In the genomic region with DNA sequence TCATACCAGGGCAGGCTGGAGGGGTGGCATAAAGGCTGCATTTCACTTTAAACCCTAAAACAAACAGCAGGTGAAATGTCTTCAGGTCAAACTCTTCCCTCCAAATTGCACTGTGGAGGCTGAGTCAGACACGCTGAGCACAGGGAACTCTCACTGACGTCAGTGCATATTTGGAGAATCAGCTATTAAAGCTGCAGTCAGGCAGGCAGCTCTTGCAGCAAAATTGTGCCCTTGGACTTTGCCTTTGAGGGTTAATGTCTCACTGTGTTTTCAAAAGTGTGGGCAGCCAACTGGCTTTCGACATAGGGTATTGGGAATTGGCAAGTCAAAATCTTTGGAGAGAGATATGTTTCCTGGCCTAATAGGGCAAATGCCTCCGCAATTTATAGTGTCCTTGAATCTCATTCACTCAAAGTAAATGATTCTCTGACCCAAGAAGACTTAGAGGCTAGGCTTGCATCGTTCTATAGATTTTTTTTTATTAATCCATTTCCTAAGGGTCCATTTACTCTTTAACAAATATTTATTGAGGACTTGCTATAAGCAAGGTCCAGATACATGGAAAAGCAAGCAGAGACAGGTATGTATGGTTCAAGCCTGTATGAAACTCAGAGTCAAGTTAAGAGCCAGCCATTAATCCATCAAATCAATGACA, we compare ENCODE assay signal across 10 cellular contexts. TPM values are rescaled to one million over a fixed set of nuclear protein-coding genes. Genes with fewer than 3 reads are reported as not detected.
DNase-seq lines count a peak whose midpoint lies in the region; ATAC-seq and TF ChIP-seq lines count a peak whose summit lies in the region.
"Had no signal": no experiment of that assay in that cellular context is flagged by ENCODE, and none has a peak within 500 bp of the region (broad histone marks: within the 10 kb centered on the region; RNA-seq: fewer than 3 reads in every experiment).

No MANE protein-coding gene starts in this region.

- DNase-seq in AG04449 (ENCODE audit: low read depth, low spot score) = peak; percentile 24
- DNase-seq in HT1080 (ENCODE audit: low read depth) = peak; percentile 62
- peak; percentile 57 to 85 (median 62) for DNase-seq in body of pancreas
- DNase-seq in left lobe of liver (ENCODE audit: low spot score) = peak; percentile 94
- DNase-seq in activated CD8-positive, alpha-beta memory T cell treated with anti-CD3 and anti-CD28 coated beads, Interleukin-2, amount 10 ng/mL, durations not matched to agents 7 days and 5 days = no peak
- no peak for DNase-seq in BE2C
- no peak for DNase-seq in Karpas-422
- DNase-seq: activated CD8-positive, alpha-beta memory T cell treated with anti-CD3 and anti-CD28 coated beads, Interleukin-2, amount 50 U/mL, for 48 hours had no signal

- no peaks in the 10 kb centered on the region for H3K27me3 ChIP-seq in body of pancreas
- H3K27me3 ChIP-seq in BE2C = no peaks in the 10 kb centered on the region
- no peaks in the 10 kb centered on the region for H3K27me3 ChIP-seq in Karpas-422 (ENCODE audit: low read length)
- H3K27me3 ChIP-seq: neural progenitor cell had no signal

- TF ChIP-seq CTCF in AG04449 (IDR thresholded peaks at IDR 0.05; ENCODE audit: insufficient read depth, low read length, missing control alignments) (no peak), body of pancreas (IDR thresholded peaks at IDR 0.05) (no peak), BE2C (IDR thresholded peaks at IDR 0.05; ENCODE audit: low read depth, low read length) (no peak)

- peak; percentile 89 for ATAC-seq in body of pancreas
- peak; percentile 68 for ATAC-seq in left lobe of liver
- no peak for ATAC-seq in activated CD8-positive, alpha-beta memory T cell treated with anti-CD3 and anti-CD28 coated beads, Interleukin-2, amount 10 ng/mL, durations not matched to agents 7 days and 5 days
- no peak for ATAC-seq in GM21515 (IDR thresholded peaks at IDR 0.05; ENCODE audit: unreplicated experiment)

- H3K9me3 ChIP-seq in body of pancreas = no peaks in the 10 kb centered on the region
- H3K9me3 ChIP-seq in BE2C = no peaks in the 10 kb centered on the region
- H3K9me3 ChIP-seq in Karpas-422 (ENCODE audit: low read length) = no peaks in the 10 kb centered on the region

- H3K4me3 ChIP-seq in AG04449 (ENCODE audit: low read depth, low read length) (no peak overlapping the region), body of pancreas (no peak overlapping the region), BE2C (ENCODE audit: low read depth, low read length) (no peak overlapping the region), Karpas-422 (ENCODE audit: low read length) (no peak overlapping the region)
- H3K4me3 ChIP-seq: neural progenitor cell had no signal

- intact Hi-C loops in body of pancreas (cut with DNase I) = no loop called here

- no peaks in the 10 kb centered on the region for H3K79me2 ChIP-seq in Karpas-422 (ENCODE audit: low read length)

- H3K27ac ChIP-seq in body of pancreas (peak overlapping the region in 3 of 4 donors; percentile 24 to 73 (median 46)), Karpas-422 (ENCODE audit: low read length) (no peak overlapping the region)
- H3K27ac ChIP-seq: neural progenitor cell had no signal

- no peak for TF ChIP-seq POLR2A in body of pancreas (IDR thresholded peaks at IDR 0.05)

- no peak overlapping the region for H3K4me3 Mint-ChIP-seq in activated CD8-positive, alpha-beta memory T cell treated with anti-CD3 and anti-CD28 coated beads, Interleukin-2, amount 10 ng/mL, durations not matched to agents 7 days and 5 days
- H3K4me3 Mint-ChIP-seq: neural progenitor cell had no signal

- H3K27ac Mint-ChIP-seq in activated CD8-positive, alpha-beta memory T cell treated with anti-CD3 and anti-CD28 coated beads, Interleukin-2, amount 10 ng/mL, durations not matched to agents 7 days and 5 days = no peak overlapping the region
- H3K27ac Mint-ChIP-seq: neural progenitor cell had no signal

- 7 to 15% methylated on average over 5 of the region's 5 CpGs for WGBS in body of pancreas, 2 donors

- H3K9me2 ChIP-seq in Karpas-422 (replicated peaks; ENCODE audit: insufficient read depth, low read length) = no peaks in the 10 kb centered on the region

- H3K36me3 Mint-ChIP-seq in activated CD8-positive, alpha-beta memory T cell treated with anti-CD3 and anti-CD28 coated beads, Interleukin-2, amount 10 ng/mL, durations not matched to agents 7 days and 5 days = no peaks in the 10 kb centered on the region
- H3K36me3 Mint-ChIP-seq: neural progenitor cell had no signal

- CTCF ChIA-PET in AG04449 (lab: Yijun Ruan, JAX) = no interaction called here
- CTCF ChIA-PET in activated CD8-positive, alpha-beta memory T cell treated with anti-CD3 and anti-CD28 coated beads, Interleukin-2, amount 10 ng/mL, durations not matched to agents 7 days and 5 days (lab: Charles Lee) = no interaction called here

- POLR2A ChIA-PET in AG04449 (lab: Yijun Ruan, JAX) = no interaction called here

- no peaks in the 10 kb centered on the region for H3K4me1 Mint-ChIP-seq in activated CD8-positive, alpha-beta memory T cell treated with anti-CD3 and anti-CD28 coated beads, Interleukin-2, amount 10 ng/mL, durations not matched to agents 7 days and 5 days

- no peaks in the 10 kb centered on the region for H3K9me3 Mint-ChIP-seq in activated CD8-positive, alpha-beta memory T cell treated with anti-CD3 and anti-CD28 coated beads, Interleukin-2, amount 10 ng/mL, durations not matched to agents 7 days and 5 days (ENCODE audit: low read depth)
- H3K9me3 Mint-ChIP-seq: neural progenitor cell had no signal

- no peaks in the 10 kb centered on the region for H4K20me1 ChIP-seq in Karpas-422 (ENCODE audit: insufficient read depth, low read depth, low read length)

- no peak overlapping the region for H2AFZ ChIP-seq in Karpas-422 (ENCODE audit: low read length)
- H2AFZ ChIP-seq: neural progenitor cell had no signal

- H3K36me3 ChIP-seq in body of pancreas (replicated peaks in 1 of 2; ENCODE audit: insufficient read depth in 1 of 2, low read depth in 2 of 2) (no peaks in the 10 kb centered on the region), BE2C (no peaks in the 10 kb centered on the region), Karpas-422 (ENCODE audit: insufficient read depth, low read length) (no peaks in the 10 kb centered on the region)
- H3K36me3 ChIP-seq: neural progenitor cell had no signal

- peaks cover 34% of the 10 kb centered on the region for H3K4me1 ChIP-seq in body of pancreas
- no peaks in the 10 kb centered on the region for H3K4me1 ChIP-seq in BE2C
- no peaks in the 10 kb centered on the region; the same call in 1 of the 2 replicates for H3K4me1 ChIP-seq in Karpas-422 (ENCODE audit: low read length)
- H3K4me1 ChIP-seq: neural progenitor cell had no signal

- H3K4me2 ChIP-seq in Karpas-422 (ENCODE audit: low read depth, low read length, poor library complexity, severe bottlenecking) = no peak overlapping the region
- H3K4me2 ChIP-seq: neural progenitor cell had no signal

- no peak overlapping the region for H3K9ac ChIP-seq in Karpas-422 (ENCODE audit: low read length)
- H3K9ac ChIP-seq: neural progenitor cell had no signal

- peaks cover 3% of the 10 kb centered on the region for H3K27me3 Mint-ChIP-seq in activated CD8-positive, alpha-beta memory T cell treated with anti-CD3 and anti-CD28 coated beads, Interleukin-2, amount 10 ng/mL, durations not matched to agents 7 days and 5 days

RNA-seq across cellular contexts. Expression of a gene that starts 27.7 kb away (rescaled TPM):
- total RNA-seq in HT1080 (2014; rRNA removed; shearing (Covaris generic)) = 18.8 and 42.6 TPM in 2 replicates
- polyA plus RNA-seq in HT1080 (2015; cell fraction: cytosol; rRNA removed) = 18.9 and 19.3 TPM in 2 replicates
- polyA plus RNA-seq in HT1080 (2015; cell fraction: nucleus; rRNA removed) = 5.2 and 8.6 TPM in 2 replicates
- 10 to 100 TPM in 1 of 2 donors, 1 to 10 TPM in 1; 4.6 to 27.5 TPM for total RNA-seq in body of pancreas
- 48.7 TPM for total RNA-seq in left lobe of liver
- total RNA-seq in activated CD8-positive, alpha-beta memory T cell treated with anti-CD3 and anti-CD28 coated beads, Interleukin-2, amount 10 ng/mL, durations not matched to agents 7 days and 5 days = 10 to 100 TPM; 37.5 to 62.6 TPM
- 83.5 TPM for polyA plus RNA-seq in BE2C (2012; ENCODE audit: insufficient read depth, insufficient read length, low read depth)
- not detected in 2 replicates for total RNA-seq in Karpas-422 (2014; rRNA removed; shearing (Covaris generic); ENCODE audit: low replicate concordance)

Comparison
In these comparisons a context has a peak if more than half of its experiments do, and no peak if none do; other contexts are left out.
1. DNase-seq: peak in AG04449 (single experiment), HT1080 (single experiment), body of pancreas (4 of 4) and left lobe of liver (single experiment); none in activated CD8-positive, alpha-beta memory T cell treated with anti-CD3 and anti-CD28 coated beads, Interleukin-2, amount 10 ng/mL, durations not matched to agents 7 days and 5 days (single experiment), BE2C (single experiment) and Karpas-422 (single experiment).
2. ATAC-seq: peak in body of pancreas (single experiment) and left lobe of liver (single experiment); none in activated CD8-positive, alpha-beta memory T cell treated with anti-CD3 and anti-CD28 coated beads, Interleukin-2, amount 10 ng/mL, durations not matched to agents 7 days and 5 days (single experiment) and GM21515 (single experiment).